14 cellular contexts compared by ENCODE assay signal in genomic region chr16:68834550-68834949, GRCh38. TPM values are rescaled to one million over a fixed set of nuclear protein-coding genes. Genes with fewer than 3 reads are reported as not detected.
A peak's percentile ranks its signal among the peaks of the same experiment; 100 is the strongest.
DNase-seq lines count a peak whose midpoint lies in the region; ATAC-seq and TF ChIP-seq lines count a peak whose summit lies in the region.
"Had no signal": no experiment of that assay in that cellular context is flagged by ENCODE, and none has a peak within 500 bp of the region (broad histone marks: within the 10 kb centered on the region; RNA-seq: fewer than 3 reads in every experiment).

No MANE protein-coding gene starts in this region.

- H3K4me2 ChIP-seq in IMR-90 (ENCODE audit: low read depth, low read length) (no peak overlapping the region), SK-N-SH (no peak overlapping the region), MM.1S (ENCODE audit: low read depth, low read length) (no peak overlapping the region)
- H3K4me2 ChIP-seq: BLaER1 treated with 17β-estradiol and CSF1 and Interleukin-3, amounts not matched to agents 10 nM and 100 nM had no signal

- no peak overlapping the region for H4K8ac ChIP-seq in IMR-90 (ENCODE audit: low read depth in 2 of 2, low read length in 2 of 2)

- TF ChIP-seq POLR2A in IMR-90 (IDR thresholded peaks at IDR 0.05; ENCODE audit: low read depth, low read length) = no peak

- H3K14ac ChIP-seq in IMR-90 (replicated peaks; ENCODE audit: low read depth, low read length) = no peak overlapping the region

- no peak overlapping the region for H2AFZ ChIP-seq in IMR-90 (replicated peaks; ENCODE audit: low read length, poor library complexity)
- no peak overlapping the region for H2AFZ ChIP-seq in SK-N-SH (ENCODE audit: low read depth)
- H2AFZ ChIP-seq in MM.1S (ENCODE audit: low read length) = no peak overlapping the region

- H3K4me3 ChIP-seq in IMR-90 (ENCODE audit: insufficient read depth, low read depth, low read length) = no peak overlapping the region
- H3K4me3 ChIP-seq in SK-N-SH (ENCODE audit: low read depth in 2 of 2, low read length in 1 of 2) = no peak overlapping the region
- H3K4me3 ChIP-seq in MM.1S (ENCODE audit: low read length) = no peak overlapping the region
- H3K4me3 ChIP-seq: BLaER1 treated with 17β-estradiol and CSF1 and Interleukin-3, amounts not matched to agents 10 nM and 100 nM had no signal

- no peaks in the 10 kb centered on the region for H3F3A ChIP-seq in SK-N-SH (replicated peaks; ENCODE audit: insufficient read depth)
- H3F3A ChIP-seq in MM.1S (ENCODE audit: insufficient read depth, low read length) = no peaks in the 10 kb centered on the region

- no peaks in the 10 kb centered on the region for H3K79me1 ChIP-seq in IMR-90 (ENCODE audit: low read depth in 1 of 2, low read length in 2 of 2)

- no TSS peak for BruUV-seq in IMR-90 (replicated peaks; lab: Mats Ljungman, UMichigan)

- H3K4ac ChIP-seq in IMR-90 (ENCODE audit: low read depth, low read length) = no peak overlapping the region

- H3K27me3 ChIP-seq in IMR-90 (ENCODE audit: control insufficient read depth, insufficient read depth, low read length) (peaks cover 4% of the 10 kb centered on the region), SK-N-SH (ENCODE audit: insufficient read depth) (no peaks in the 10 kb centered on the region; the same call in 1 of the 2 replicates), MM.1S (replicated peaks; ENCODE audit: insufficient read depth, low read length) (no peaks in the 10 kb centered on the region)
- H3K27me3 ChIP-seq: BLaER1 treated with 17β-estradiol and CSF1 and Interleukin-3, amounts not matched to agents 10 nM and 100 nM had no signal

- POLR2A ChIA-PET in IMR-90 (lab: Charles Lee; ENCODE audit: unreplicated experiment) = no interaction called here
- POLR2A ChIA-PET in SK-N-SH (lab: Yijun Ruan, JAX) = no interaction called here

- TF ChIP-seq EP300 in SK-N-SH (IDR thresholded peaks at IDR 0.05; ENCODE audit: borderline replicate concordance in 1 of 2, low read depth in 1 of 2, low read length in 1 of 2) = no peak

- H2BK15ac ChIP-seq in IMR-90 (ENCODE audit: low read depth, low read length) = no peak overlapping the region

- H3K4me1 ChIP-seq in IMR-90 (ENCODE audit: control insufficient read depth, insufficient read depth, low read length) (no peaks in the 10 kb centered on the region), SK-N-SH (ENCODE audit: control insufficient read depth in 1 of 2, insufficient read depth in 2 of 2, low read depth in 1 of 2, low read length in 1 of 2) (no peaks in the 10 kb centered on the region), MM.1S (ENCODE audit: low read length) (no peaks in the 10 kb centered on the region)

- H4K20me1 ChIP-seq in IMR-90 (ENCODE audit: insufficient read depth, low read length) = no peaks in the 10 kb centered on the region
- no peaks in the 10 kb centered on the region for H4K20me1 ChIP-seq in SK-N-SH (ENCODE audit: insufficient read depth)
- H4K20me1 ChIP-seq in MM.1S (ENCODE audit: insufficient read depth, low read length) = no peaks in the 10 kb centered on the region
- H4K20me1 ChIP-seq: BLaER1 treated with 17β-estradiol and CSF1 and Interleukin-3, amounts not matched to agents 10 nM and 100 nM had no signal

- WGBS in IMR-90 (ENCODE audit: extremely low coverage in 2 of 2, insufficient read length in 1 of 2), 2 experiments = 83% methylated on average over 1 of the region's 1 CpG; no CpG with 5 or more reads in 1 of the 2 experiments
- WGBS in SK-N-SH (ENCODE audit: low lambda C conversion rate) = 100% methylated on average over 1 of the region's 1 CpG

- H3K9me3 ChIP-seq in IMR-90 (ENCODE audit: control insufficient read depth, insufficient read depth, low read length) (no peaks in the 10 kb centered on the region), SK-N-SH (no peaks in the 10 kb centered on the region), MM.1S (replicated peaks; ENCODE audit: insufficient read depth, low read length) (no peaks in the 10 kb centered on the region)
- H3K9me3 ChIP-seq: BLaER1 treated with 17β-estradiol and CSF1 and Interleukin-3, amounts not matched to agents 10 nM and 100 nM had no signal

- CTCF ChIA-PET in IMR-90 (lab: Yijun Ruan, JAX) = interaction anchor here (0.6 to 0.8 kb wide), 2 partner anchors 11 to 290 kb away, joined by 3 to 7 read pairs; no protein-coding TSS in a partner anchor
- CTCF ChIA-PET in SK-N-SH (lab: Yijun Ruan, JAX) = interaction anchor here (1.5 to 3.0 kb wide), 2 partner anchors 9 to 306 kb away, joined by 5 to 14 read pairs; partner anchors contain the start of gene TANGO6

- no peak overlapping the region for H4K5ac ChIP-seq in IMR-90 (ENCODE audit: low read depth, low read length)

- TF ChIP-seq RAD21 in IMR-90 (IDR thresholded peaks at IDR 0.05; ENCODE audit: low read length) (no peak), SK-N-SH (IDR thresholded peaks at IDR 0.05; ENCODE audit: low read length) (no peak)

- ATAC-seq in IMR-90 (ENCODE audit: low read depth) = no peak
- peak; percentile 12 for ATAC-seq in esophagus mucosa
- ATAC-seq in GM18873 (IDR thresholded peaks at IDR 0.05; ENCODE audit: low FRiP score, unreplicated experiment) = no peak

- H2AK9ac ChIP-seq in IMR-90 (replicated peaks; ENCODE audit: low read depth, low read length, poor library complexity) = no peak overlapping the region

- no peak overlapping the region for H2AK5ac ChIP-seq in IMR-90 (ENCODE audit: low read depth, low read length)

- intact Hi-C loops in IMR-90 (cut with micrococcal nuclease) = no loop called here

- no peak overlapping the region for H2BK120ac ChIP-seq in IMR-90 (ENCODE audit: low read depth, low read length)

- no peak overlapping the region for H2BK20ac ChIP-seq in IMR-90 (ENCODE audit: low read depth, low read length)

- H3K56ac ChIP-seq in IMR-90 (ENCODE audit: extremely low read depth, insufficient read depth, low read length) = no peak overlapping the region

- in situ Hi-C loops in IMR-90 (cut with MboI; ENCODE audit: low sequenced_read_pairs) = no loop called here

- TF ChIP-seq CTCF in C4-2B (conservative IDR thresholded peaks at IDR 0.05) (no peak), IMR-90 (conservative IDR thresholded peaks at IDR 0.05; ENCODE audit: low read depth, low read length) (no peak), SK-N-SH (IDR thresholded peaks at IDR 0.05) (no peak), MM.1S (IDR thresholded peaks at IDR 0.05; ENCODE audit: low read length) (no peak)

- H3K9me1 ChIP-seq in IMR-90 (ENCODE audit: insufficient read depth, low read length) = no peaks in the 10 kb centered on the region

- dilution Hi-C loops in IMR-90 (cut with HindIII; ENCODE audit: low sequenced_read_pairs, unreplicated experiment) = no loop called here

- H2BK5ac ChIP-seq in IMR-90 (ENCODE audit: low read depth, low read length, poor library complexity, severe bottlenecking) = no peak overlapping the region

- no peak overlapping the region for H3K18ac ChIP-seq in IMR-90 (ENCODE audit: low read depth, low read length)

- no peak overlapping the region for H4K91ac ChIP-seq in IMR-90 (ENCODE audit: insufficient read depth, low read depth, low read length)

- H3K36me3 ChIP-seq in IMR-90 (ENCODE audit: control insufficient read depth, insufficient read depth, low read length) (no peaks in the 10 kb centered on the region), SK-N-SH (replicated peaks in 1 of 2; ENCODE audit: control insufficient read depth in 1 of 2, insufficient read depth in 2 of 2, low read length in 1 of 2) (no peaks in the 10 kb centered on the region), MM.1S (replicated peaks; ENCODE audit: insufficient read depth, low read length) (no peaks in the 10 kb centered on the region)
- H3K36me3 ChIP-seq: BLaER1 treated with 17β-estradiol and CSF1 and Interleukin-3, amounts not matched to agents 10 nM and 100 nM had no signal

- H3K79me2 ChIP-seq in SK-N-SH (ENCODE audit: insufficient read depth) = no peaks in the 10 kb centered on the region
- no peaks in the 10 kb centered on the region for H3K79me2 ChIP-seq in MM.1S (ENCODE audit: low read length)

- no peak overlapping the region for H3K23ac ChIP-seq in IMR-90 (ENCODE audit: low read depth, low read length)

- H3K9ac ChIP-seq in IMR-90 (ENCODE audit: low read depth, low read length) = no peak overlapping the region
- H3K9ac ChIP-seq in SK-N-SH = no peak overlapping the region
- no peak overlapping the region for H3K9ac ChIP-seq in MM.1S (ENCODE audit: low read length)
- H3K9ac ChIP-seq: BLaER1 treated with 17β-estradiol and CSF1 and Interleukin-3, amounts not matched to agents 10 nM and 100 nM had no signal

- H3K9me2 ChIP-seq in SK-N-SH (no peaks in the 10 kb centered on the region), MM.1S (replicated peaks; ENCODE audit: insufficient read depth, low read length) (no peaks in the 10 kb centered on the region)

- peak overlapping the region; percentile 21 for H3K27ac ChIP-seq in C4-2B
- H3K27ac ChIP-seq in IMR-90 (ENCODE audit: insufficient read depth, low read length) = no peak overlapping the region
- H3K27ac ChIP-seq in SK-N-SH (ENCODE audit: low read depth in 2 of 2, low read length in 1 of 2) = no peak overlapping the region
- H3K27ac ChIP-seq in MM.1S (ENCODE audit: low read length) = no peak overlapping the region
- H3K27ac ChIP-seq: BLaER1 treated with 17β-estradiol and CSF1 and Interleukin-3, amounts not matched to agents 10 nM and 100 nM had no signal

- DNase-seq in IMR-90 (peak; percentile 22), mesenteric fat pad (ENCODE audit: low spot score) (peak; percentile 30), SK-N-SH (no peak), MM.1S (no peak)
- DNase-seq in stimulated activated CD4-positive, alpha-beta T cell treated with anti-CD3 and anti-CD28 coated beads, Interleukin-4, amount 100 ng/mL, for 1 hour = no peak
- DNase-seq: ACHN; CD4-positive, alpha-beta T cell; DMS153; DND-41; GF-D8 had no signal

TF ChIP-seq in IMR-90, 13 proteins besides CTCF, POLR2A, EP300 and RAD21 (continues in another document):
- no peak for TF ChIP-seq BHLHE40 (IDR thresholded peaks at IDR 0.05; ENCODE audit: low read depth, low read length)
- TF ChIP-seq MAFK (IDR thresholded peaks at IDR 0.05; ENCODE audit: low read depth, low read length) = no peak
- no peak for TF ChIP-seq NFE2L2 (IDR thresholded peaks at IDR 0.05; ENCODE audit: low read depth, low read length)
- no peak for TF ChIP-seq RFX5 (IDR thresholded peaks at IDR 0.05; ENCODE audit: low read depth, low read length)

TF ChIP-seq in SK-N-SH, 30 proteins besides CTCF, POLR2A, EP300 and RAD21 (continues in another document):
- TF ChIP-seq MEF2A (IDR thresholded peaks at IDR 0.05; ENCODE audit: borderline replicate concordance, low read depth) = no peak
- TF ChIP-seq FOXJ3 (CRISPR knock-in tag; IDR thresholded peaks at IDR 0.05) = no peak

RNA-seq across cellular contexts. Expression of gene TANGO6, which starts 8.8 kb away (rescaled TPM):
- total RNA-seq in IMR-90 (2012; rRNA removed) (19.7 and 22.4 TPM in 2 replicates), esophagus mucosa (12.8 TPM), mesenteric fat pad (23.0 TPM)
- polyA plus RNA-seq in IMR-90 (2012; rRNA removed) (5.7 and 6.7 TPM in 2 replicates), SK-N-SH (2012; rRNA removed) (5.5 and 6.5 TPM in 2 replicates)
- polyA plus RNA-seq in IMR-90 (2012; cell fraction: cytosol; rRNA removed) = 3.5 and 4.8 TPM in 2 replicates
- polyA plus RNA-seq in IMR-90 (2012; cell fraction: nucleus; rRNA removed; ENCODE audit: low replicate concordance) = 2.6 and 3.6 TPM in 2 replicates
- polyA plus RNA-seq in SK-N-SH (2012; cell fraction: cytosol; rRNA removed) = 4.6 and 4.7 TPM in 2 replicates
- 7.0 and 9.4 TPM in 2 replicates for polyA plus RNA-seq in SK-N-SH (2012; cell fraction: nucleus; rRNA removed)

Comparison
In these comparisons a context has a peak if more than half of its experiments do, and no peak if none do; other contexts are left out.
1. DNase-seq: peak in IMR-90 (single experiment) and mesenteric fat pad (single experiment); none in stimulated activated CD4-positive, alpha-beta T cell treated with anti-CD3 and anti-CD28 coated beads, Interleukin-4, amount 100 ng/mL, for 1 hour (single experiment), SK-N-SH (single experiment) and MM.1S (single experiment).